8 cellular contexts compared by ENCODE assay signal in the genomic region with DNA sequence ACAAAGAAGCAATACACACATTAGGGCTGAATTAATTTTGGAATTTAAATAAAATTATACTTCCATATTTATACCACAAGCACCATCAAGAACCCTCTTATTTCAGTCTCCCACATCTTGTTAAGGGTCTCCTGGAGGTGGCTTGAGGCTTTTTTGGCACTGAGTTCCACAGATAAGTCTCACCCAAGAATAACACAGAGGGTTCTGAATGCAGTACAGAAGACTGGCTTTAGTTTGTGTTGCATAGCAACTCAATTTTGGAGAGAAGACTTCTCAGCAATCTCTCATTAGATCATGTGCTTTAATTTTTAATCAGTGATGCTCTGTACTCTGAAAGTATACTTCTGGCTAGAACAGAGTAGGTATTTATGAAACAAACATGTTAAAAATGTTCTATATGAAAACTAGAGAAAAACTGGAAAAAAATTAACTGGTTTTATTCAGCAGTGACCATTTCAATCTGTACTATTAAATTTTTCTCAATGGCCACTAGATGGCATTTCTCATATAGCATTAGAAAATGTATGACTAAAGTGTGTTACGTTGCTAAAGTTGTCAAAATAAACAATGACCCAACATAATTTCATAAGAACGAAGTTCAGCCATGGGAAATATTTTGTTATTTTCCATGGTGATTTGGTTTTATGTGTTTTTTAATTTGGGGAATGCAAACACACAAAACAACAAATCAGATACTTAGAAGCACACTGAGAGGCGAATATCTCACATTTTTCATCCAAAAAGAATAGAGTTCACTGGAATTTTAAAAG. TPM values are rescaled to one million over a fixed set of nuclear protein-coding genes. Genes with fewer than 3 reads are reported as not detected.
A peak's percentile ranks its signal among the peaks of the same experiment; 100 is the strongest.
DNase-seq lines count a peak whose midpoint lies in the region; ATAC-seq and TF ChIP-seq lines count a peak whose summit lies in the region.

No MANE protein-coding gene starts in this region.

- H3K79me2 ChIP-seq in Loucy (ENCODE audit: insufficient read depth, low read length) = no peaks in the 10 kb centered on the region

- H3K9me3 Mint-ChIP-seq in T-helper 2 cell treated with Interferon-gamma antibody and Interleukin-4, amounts not matched to agents 5 μg/mL and 100 μg/mL, for 36 hours = no peaks in the 10 kb centered on the region

- no peaks in the 10 kb centered on the region for H3K36me3 ChIP-seq in Loucy (ENCODE audit: insufficient read depth, low read length)
- H3K36me3 ChIP-seq in stomach = peaks cover 13 to 82% (median 64%) of the 10 kb centered on the region in 4 donors

- H3K4me1 ChIP-seq in Loucy (ENCODE audit: insufficient read depth, low read length, poor library complexity, severe bottlenecking) (no peaks in the 10 kb centered on the region), right cardiac atrium (ENCODE audit: control insufficient read depth, insufficient read depth, low read length) (no peaks in the 10 kb centered on the region), stomach (peaks cover 0 to 25% (median 13%) of the 10 kb centered on the region in 4 donors)

- peak; percentile 69 for DNase-seq in DMS53 (lab: John Stamatoyannopoulos, UW)
- DNase-seq in amniotic stem cell (lab: John Stamatoyannopoulos, UW) = peak; percentile 62
- no peak for DNase-seq in right cardiac atrium
- no peak for DNase-seq in stomach
- no peak for DNase-seq in GM10248 (ENCODE audit: extremely low spot score)
- DNase-seq in T-helper 2 cell treated with Interferon-gamma antibody and Interleukin-4, amounts not matched to agents 5 μg/mL and 100 μg/mL, for 36 hours (ENCODE audit: low spot score) = no peak

- POLR2A ChIA-PET in GM10248 (lab: Yijun Ruan, JAX) = no interaction called here

- no peak for TF ChIP-seq POLR2A in stomach (IDR thresholded peaks at IDR 0.05)

- H3K36me3 Mint-ChIP-seq in T-helper 2 cell treated with Interferon-gamma antibody and Interleukin-4, amounts not matched to agents 5 μg/mL and 100 μg/mL, for 36 hours (ENCODE audit: low read depth) = peaks cover 44% of the 10 kb centered on the region

- peak; percentile 29 to 51 for ATAC-seq in right cardiac atrium
- ATAC-seq in GM21423 (IDR thresholded peaks at IDR 0.05; ENCODE audit: unreplicated experiment) = no peak

- H3K9ac ChIP-seq in Loucy (ENCODE audit: low read depth, low read length, poor library complexity, severe bottlenecking) = no peak overlapping the region

- H3K27me3 ChIP-seq in Loucy (ENCODE audit: insufficient read depth, low read length, poor library complexity, severe bottlenecking) (peaks cover 35% of the 10 kb centered on the region), right cardiac atrium (ENCODE audit: control insufficient read depth, insufficient read depth) (no peaks in the 10 kb centered on the region), stomach (no peaks in the 10 kb centered on the region)

- no peak overlapping the region for H2AFZ ChIP-seq in Loucy (ENCODE audit: low read length)

- no peak overlapping the region for H3K4me3 ChIP-seq in Loucy (ENCODE audit: low read length, poor library complexity, severe bottlenecking)
- H3K4me3 ChIP-seq in right cardiac atrium (ENCODE audit: low read length) = no peak overlapping the region
- no peak overlapping the region for H3K4me3 ChIP-seq in stomach

- WGBS in right cardiac atrium = 26% methylated on average over 3 of the region's 3 CpGs
- 30 to 35% (median 32%) methylated on average over 3 of the region's 3 CpGs for WGBS in stomach, 5 donors

- TF ChIP-seq CTCF in Loucy (conservative IDR thresholded peaks at IDR 0.05; ENCODE audit: low read length) = peak; percentile 82
- peak in 5 of 7 experiments; percentile 15 to 58 (median 50) for TF ChIP-seq CTCF in stomach (IDR thresholded peaks at IDR 0.05)
- no peak for TF ChIP-seq CTCF in GM10248 (IDR thresholded peaks at IDR 0.05; ENCODE audit: control extremely low read depth, extremely low read depth, low read depth, missing control alignments)

- H3K9me3 ChIP-seq in Loucy (ENCODE audit: insufficient read depth, low read depth, low read length) (no peaks in the 10 kb centered on the region), right cardiac atrium (ENCODE audit: control insufficient read depth, low read length) (no peaks in the 10 kb centered on the region), stomach (no peaks in the 10 kb centered on the region)

- intact Hi-C loops in right cardiac atrium (cut with DNase I) = loop anchor here in 1 of 4 donors (10.0 kb wide), 1 partner anchor 212 kb away; a partner anchor contains a TSS
- intact Hi-C loops in stomach (cut with DNase I; ENCODE audit: low total_unique reads) = no loop called here

- no peaks in the 10 kb centered on the region for H3K4me1 Mint-ChIP-seq in T-helper 2 cell treated with Interferon-gamma antibody and Interleukin-4, amounts not matched to agents 5 μg/mL and 100 μg/mL, for 36 hours (ENCODE audit: low read depth)

- H3K27ac Mint-ChIP-seq in T-helper 2 cell treated with Interferon-gamma antibody and Interleukin-4, amounts not matched to agents 5 μg/mL and 100 μg/mL, for 36 hours = no peak overlapping the region

- H3K27ac ChIP-seq in right cardiac atrium (ENCODE audit: low read length) (no peak overlapping the region), stomach (peak overlapping the region in 4 of 5 donors; percentile 26 to 68 (median 54))

- H3F3A ChIP-seq in Loucy (ENCODE audit: low read depth) = no peaks in the 10 kb centered on the region

- no peak overlapping the region for H3K4me3 Mint-ChIP-seq in T-helper 2 cell treated with Interferon-gamma antibody and Interleukin-4, amounts not matched to agents 5 μg/mL and 100 μg/mL, for 36 hours

- no peaks in the 10 kb centered on the region for H3K9me2 ChIP-seq in Loucy (replicated peaks; ENCODE audit: low read depth, low read length)

- H3K27me3 Mint-ChIP-seq in T-helper 2 cell treated with Interferon-gamma antibody and Interleukin-4, amounts not matched to agents 5 μg/mL and 100 μg/mL, for 36 hours (ENCODE audit: low read depth) = no peaks in the 10 kb centered on the region

- H3K4me2 ChIP-seq in Loucy (ENCODE audit: low read depth, low read length, poor library complexity, severe bottlenecking) = no peak overlapping the region

- H4K20me1 ChIP-seq in Loucy (ENCODE audit: insufficient read depth, low read length, poor library complexity, severe bottlenecking) = no peaks in the 10 kb centered on the region

- no peak for TF ChIP-seq EP300 in stomach (IDR thresholded peaks at IDR 0.05)

- CTCF ChIA-PET in GM10248 (lab: Yijun Ruan, JAX) = interaction anchor here (1.0 to 1.7 kb wide), 4 partner anchors 9 to 21 kb away, joined by 3 to 6 read pairs (median 3); no protein-coding TSS in a partner anchor

RNA-seq across cellular contexts. Expression of a gene that starts 32.7 kb away (rescaled TPM):
- 1 to 10 TPM; 1.3 to 2.5 (median 1.8) TPM for total RNA-seq in right cardiac atrium
- 0.79 TPM for polyA plus RNA-seq in right cardiac atrium
- 10 to 100 TPM in 3 of 5 donors, 1 to 10 TPM in 2; 2.3 to 28.3 (median 14.5) TPM for total RNA-seq in stomach
- 10 to 100 TPM in 1 of 3 donors, 1 to 10 TPM in 2; 7.6 to 11.6 (median 7.8) TPM for polyA plus RNA-seq in stomach

Comparison
In these comparisons a context has a peak if more than half of its experiments do, and no peak if none do; other contexts are left out.
1. DNase-seq: peak in DMS53 (single experiment) and amniotic stem cell (single experiment); none in right cardiac atrium (0 of 3), stomach (single experiment), GM10248 (single experiment) and T-helper 2 cell treated with Interferon-gamma antibody and Interleukin-4, amounts not matched to agents 5 μg/mL and 100 μg/mL, for 36 hours (single experiment).